8 cellular contexts compared by ENCODE assay signal in genomic region chr12:188910-189621, GRCh38. TPM values are rescaled to one million over a fixed set of nuclear protein-coding genes. Genes with fewer than 3 reads are reported as not detected.
DNase-seq lines count a peak whose midpoint lies in the region; ATAC-seq, FAIRE-seq and TF ChIP-seq lines count a peak whose summit lies in the region.

No MANE protein-coding gene starts in this region.

- H3K27ac ChIP-seq in A673 (ENCODE audit: low read depth, low read length, poor library complexity, severe bottlenecking) (no peak overlapping the region), transverse colon (no peak overlapping the region)

- no peaks in the 10 kb centered on the region for H3K27me3 ChIP-seq in A673 (replicated peaks; ENCODE audit: insufficient read depth, low read depth, low read length, poor library complexity)
- peaks cover 3% of the 10 kb centered on the region for H3K27me3 ChIP-seq in transverse colon

- ATAC-seq in GM18511 (IDR thresholded peaks at IDR 0.05; ENCODE audit: unreplicated experiment): no peak

- no peak for TF ChIP-seq POLR2A in GM12891 (IDR thresholded peaks at IDR 0.05; ENCODE audit: low read depth, low read length)
- TF ChIP-seq POLR2A in transverse colon (IDR thresholded peaks at IDR 0.05): no peak

- intact Hi-C loops in A673 (cut with micrococcal nuclease; ENCODE audit: unreplicated experiment): no loop called here
- intact Hi-C loops in transverse colon (cut with DNase I; ENCODE audit: low total_unique reads): no loop called here

- no peaks in the 10 kb centered on the region for H3K9me3 Mint-ChIP-seq in activated naive CD4-positive, alpha-beta T cell treated with anti-CD3 and anti-CD28 coated beads, Interleukin-2, amount 50 U/mL, for 24 hours
- peaks cover 9% of the 10 kb centered on the region for H3K9me3 Mint-ChIP-seq in glutamatergic neuron (ENCODE audit: unreplicated experiment)

- H3K36me3 Mint-ChIP-seq in activated naive CD4-positive, alpha-beta T cell treated with anti-CD3 and anti-CD28 coated beads, Interleukin-2, amount 50 U/mL, for 24 hours: no peaks in the 10 kb centered on the region
- H3K36me3 Mint-ChIP-seq in glutamatergic neuron (ENCODE audit: unreplicated experiment): peaks cover 6% of the 10 kb centered on the region

- H3K4me3 Mint-ChIP-seq in activated naive CD4-positive, alpha-beta T cell treated with anti-CD3 and anti-CD28 coated beads, Interleukin-2, amount 50 U/mL, for 24 hours: peak overlapping the region; percentile 80
- peak overlapping the region; percentile 86 for H3K4me3 Mint-ChIP-seq in glutamatergic neuron (ENCODE audit: unreplicated experiment)

- H3K4me1 ChIP-seq in A673 (ENCODE audit: insufficient read depth, low read length, poor library complexity, severe bottlenecking) (no peaks in the 10 kb centered on the region), transverse colon (peaks cover 3 to 9% (median 6%) of the 10 kb centered on the region in 4 donors)

- no TSS peak for BruUV-seq in A673 (replicated peaks; lab: Mats Ljungman, UMichigan)

- peak; percentile 62 for TF ChIP-seq CTCF in A673 (conservative IDR thresholded peaks at IDR 0.05; ENCODE audit: low read depth, low read length)
- peak; percentile 79 for TF ChIP-seq CTCF in glutamatergic neuron (IDR thresholded peaks at IDR 0.05; ENCODE audit: partially characterized antibody, unreplicated experiment)
- TF ChIP-seq CTCF in transverse colon (IDR thresholded peaks at IDR 0.05): peak; percentile 41 to 81 (median 60)

- no peak for TF ChIP-seq EP300 in transverse colon (IDR thresholded peaks at IDR 0.05; ENCODE audit: low read depth)

- H3K4me3 ChIP-seq in A673 (ENCODE audit: low read depth, low read length, poor library complexity, severe bottlenecking) (peak overlapping the region; percentile 44), transverse colon (peak overlapping the region; percentile 19 to 44 (median 28))

- no peak for FAIRE-seq in GM12891 (lab: Jason Lieb, UNC)

- H3K27ac Mint-ChIP-seq in activated naive CD4-positive, alpha-beta T cell treated with anti-CD3 and anti-CD28 coated beads, Interleukin-2, amount 50 U/mL, for 24 hours: no peak overlapping the region
- H3K27ac Mint-ChIP-seq in glutamatergic neuron (ENCODE audit: unreplicated experiment): no peak overlapping the region

- CTCF ChIA-PET in A673 (lab: Charles Lee): interaction anchor here (0.7 kb wide), 1 partner anchor 367 kb away, joined by 5 read pairs; no protein-coding TSS in a partner anchor

- POLR2A ChIA-PET in A673 (lab: Charles Lee; ENCODE audit: low non-redundant PET): no interaction called here

- 8 to 28% methylated on average over 5 to 48 of the region's 52 CpGs for WGBS in transverse colon (ENCODE audit: low coverage in 1 of 2), 2 donors

- no peaks in the 10 kb centered on the region for H3K9me3 ChIP-seq in A673 (ENCODE audit: low read depth, low read length, poor library complexity, severe bottlenecking)
- H3K9me3 ChIP-seq in transverse colon: no peaks in the 10 kb centered on the region

- no peaks in the 10 kb centered on the region for H3K4me1 Mint-ChIP-seq in activated naive CD4-positive, alpha-beta T cell treated with anti-CD3 and anti-CD28 coated beads, Interleukin-2, amount 50 U/mL, for 24 hours
- H3K4me1 Mint-ChIP-seq in glutamatergic neuron (ENCODE audit: low read depth, unreplicated experiment): peaks cover 25% of the 10 kb centered on the region

- DNase-seq in A673 (ENCODE audit: low spot score) (peak; percentile 69), GM12891 (ENCODE audit: insufficient read length, low spot score) (peak; percentile 81), NCI-H748 (lab: John Stamatoyannopoulos, UW; ENCODE audit: unreplicated experiment) (peak; percentile 74), glutamatergic neuron (peak; percentile 87), nucleus accumbens (lab: John Stamatoyannopoulos, UW) (peak in 46 of 56 donors; percentile 17 to 77 (median 53)), transverse colon (peak; percentile 59)

- in situ Hi-C loops in transverse colon (cut with MboI; ENCODE audit: low pct_ligation_motif_present in 1 of 4, low pct_unique_long_range_greater_than_20kb in 1 of 4, low sequenced_read_pairs in 3 of 4): no loop called here

- peaks cover 19% of the 10 kb centered on the region for H3K27me3 Mint-ChIP-seq in activated naive CD4-positive, alpha-beta T cell treated with anti-CD3 and anti-CD28 coated beads, Interleukin-2, amount 50 U/mL, for 24 hours
- peaks cover 16% of the 10 kb centered on the region for H3K27me3 Mint-ChIP-seq in glutamatergic neuron (ENCODE audit: unreplicated experiment)

- H3K36me3 ChIP-seq in A673 (ENCODE audit: insufficient read depth, low read length, poor library complexity, severe bottlenecking): no peaks in the 10 kb centered on the region
- no peaks in the 10 kb centered on the region for H3K36me3 ChIP-seq in transverse colon

TF ChIP-seq in GM12891, 5 proteins besides CTCF, POLR2A, EP300 and RAD21:
- TF ChIP-seq POLR2AphosphoS5 (IDR thresholded peaks at IDR 0.05; ENCODE audit: low read depth, low read length) (no peak), POU2F2 (IDR thresholded peaks at IDR 0.05; ENCODE audit: low read depth, low read length) (no peak), TAF1 (IDR thresholded peaks at IDR 0.05; ENCODE audit: low read depth, low read length) (no peak), SPI1 (IDR thresholded peaks at IDR 0.05; ENCODE audit: low read depth, low read length) (no peak), PAX5 (IDR thresholded peaks at IDR 0.05; ENCODE audit: insufficient read depth, low read length, severe bottlenecking) (no peak)

RNA-seq across cellular contexts. Expression of gene SLC6A12, which starts 24.9 kb away (rescaled TPM):
- total RNA-seq in A673 (2021) (not detected in 2 replicates), glutamatergic neuron (ENCODE audit: unreplicated experiment) (0.64 TPM), transverse colon (10 to 100 TPM in 1 of 4 donors, 1 to 10 TPM in 3; 1.2 to 13.5 (median 3.0) TPM)
- polyA plus RNA-seq in GM12891 (2012; ENCODE audit: low read depth, missing spikeins): 0.49 TPM
